In the genomic region with DNA sequence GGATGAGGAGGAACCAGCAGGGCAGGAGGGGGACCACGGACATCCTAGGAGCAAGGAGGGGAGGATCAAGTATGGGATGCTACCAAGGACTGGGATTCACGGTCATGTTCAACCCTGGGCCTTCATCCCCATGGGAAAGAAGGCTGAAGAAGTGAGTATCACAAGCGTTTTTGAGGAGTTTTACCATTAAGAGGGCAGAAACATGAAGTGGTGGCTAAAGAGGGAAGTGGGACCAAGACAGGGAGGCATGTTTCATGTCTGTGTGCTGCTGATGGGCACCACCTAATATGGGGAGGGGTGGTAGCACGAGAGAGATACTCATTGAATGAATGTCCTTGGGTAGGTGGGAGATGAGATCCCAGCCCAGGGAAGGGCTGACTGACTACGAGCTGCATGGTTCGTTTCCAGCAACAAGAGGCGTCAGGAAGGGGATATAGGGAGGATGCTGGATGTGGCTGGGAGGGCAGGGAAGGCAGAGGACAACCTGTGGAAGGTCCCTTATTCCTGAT, we compare ENCODE assay signal across 17 cellular contexts.
"Had no signal": no experiment of that assay in that cellular context is flagged by ENCODE, and none has a peak within 500 bp of the region (broad histone marks: within the 10 kb centered on the region; RNA-seq: fewer than 3 reads in every experiment).

No MANE protein-coding gene starts in this region.

- H3K4me3 Mint-ChIP-seq: activated CD4-positive, alpha-beta T cell treated with anti-CD3 and anti-CD28 coated beads, Interleukin-2, amount 10 ng/mL, durations not matched to agents 7 days and 5 days; dendritic cell treated with granulocyte-macrophage colony-stimulating factor and Interleukin-4, amounts not matched to agents 40 ng/mL and 50 ng/mL, for 4 days; immature natural killer cell; natural killer cell had no signal

- H3K4me1 ChIP-seq: parathyroid adenoma, thyroid gland had no signal

- ATAC-seq: activated CD4-positive, CD25-positive, alpha-beta regulatory T cell treated with anti-CD3 and anti-CD28 coated beads, Interleukin-2, amount 50 U/mL, for 24 hours; left ventricle myocardium superior; natural killer cell; SK-N-SH treated with all-trans-retinoic acid at 6 μM for 48 hours had no signal

- H3K27me3 ChIP-seq: thyroid gland had no signal

- H3K4me1 Mint-ChIP-seq: activated CD4-positive, alpha-beta T cell treated with anti-CD3 and anti-CD28 coated beads, Interleukin-2, amount 10 ng/mL, durations not matched to agents 7 days and 5 days had no signal

- H3K9me3 ChIP-seq: thyroid gland had no signal

- DNase-seq: activated CD4-positive, alpha-beta T cell treated with anti-CD3 and anti-CD28 coated beads, Interleukin-2, amount 10 ng/mL, durations not matched to agents 7 days and 5 days; activated CD8-positive, alpha-beta memory T cell treated with anti-CD3 and anti-CD28 coated beads for 24 hours; activated naive CD4-positive, alpha-beta T cell; effector CD8-positive, alpha-beta T cell; immature natural killer cell; kidney glomerular epithelial cell; left ventricle myocardium superior; natural killer cell; stimulated activated naive CD4-positive, alpha-beta T cell treated with Interleukin-2 at 50 U/mL for 16 hours; T-helper 1 cell; T1000; thyroid gland had no signal

- H3K27ac ChIP-seq: parathyroid adenoma, thyroid gland had no signal

- H3K27ac Mint-ChIP-seq: activated CD4-positive, alpha-beta T cell treated with anti-CD3 and anti-CD28 coated beads, Interleukin-2, amount 10 ng/mL, durations not matched to agents 7 days and 5 days; dendritic cell treated with granulocyte-macrophage colony-stimulating factor and Interleukin-4, amounts not matched to agents 40 ng/mL and 50 ng/mL, for 4 days had no signal

- FAIRE-seq: bronchial epithelial cell had no signal

- H3K79me2 ChIP-seq: parathyroid adenoma had no signal

- H3K4me3 ChIP-seq: thyroid gland had no signal

- H2AFZ ChIP-seq: parathyroid adenoma had no signal

- H3K9me3 Mint-ChIP-seq: activated CD4-positive, alpha-beta T cell treated with anti-CD3 and anti-CD28 coated beads, Interleukin-2, amount 10 ng/mL, durations not matched to agents 7 days and 5 days; dendritic cell treated with granulocyte-macrophage colony-stimulating factor and Interleukin-4, amounts not matched to agents 40 ng/mL and 50 ng/mL, for 4 days; immature natural killer cell; natural killer cell had no signal

- H3K9ac ChIP-seq: parathyroid adenoma had no signal

- H3K27me3 Mint-ChIP-seq: activated CD4-positive, alpha-beta T cell treated with anti-CD3 and anti-CD28 coated beads, Interleukin-2, amount 10 ng/mL, durations not matched to agents 7 days and 5 days; dendritic cell treated with granulocyte-macrophage colony-stimulating factor and Interleukin-4, amounts not matched to agents 40 ng/mL and 50 ng/mL, for 4 days had no signal
